8 cellular contexts compared by ENCODE assay signal in the genomic region with DNA sequence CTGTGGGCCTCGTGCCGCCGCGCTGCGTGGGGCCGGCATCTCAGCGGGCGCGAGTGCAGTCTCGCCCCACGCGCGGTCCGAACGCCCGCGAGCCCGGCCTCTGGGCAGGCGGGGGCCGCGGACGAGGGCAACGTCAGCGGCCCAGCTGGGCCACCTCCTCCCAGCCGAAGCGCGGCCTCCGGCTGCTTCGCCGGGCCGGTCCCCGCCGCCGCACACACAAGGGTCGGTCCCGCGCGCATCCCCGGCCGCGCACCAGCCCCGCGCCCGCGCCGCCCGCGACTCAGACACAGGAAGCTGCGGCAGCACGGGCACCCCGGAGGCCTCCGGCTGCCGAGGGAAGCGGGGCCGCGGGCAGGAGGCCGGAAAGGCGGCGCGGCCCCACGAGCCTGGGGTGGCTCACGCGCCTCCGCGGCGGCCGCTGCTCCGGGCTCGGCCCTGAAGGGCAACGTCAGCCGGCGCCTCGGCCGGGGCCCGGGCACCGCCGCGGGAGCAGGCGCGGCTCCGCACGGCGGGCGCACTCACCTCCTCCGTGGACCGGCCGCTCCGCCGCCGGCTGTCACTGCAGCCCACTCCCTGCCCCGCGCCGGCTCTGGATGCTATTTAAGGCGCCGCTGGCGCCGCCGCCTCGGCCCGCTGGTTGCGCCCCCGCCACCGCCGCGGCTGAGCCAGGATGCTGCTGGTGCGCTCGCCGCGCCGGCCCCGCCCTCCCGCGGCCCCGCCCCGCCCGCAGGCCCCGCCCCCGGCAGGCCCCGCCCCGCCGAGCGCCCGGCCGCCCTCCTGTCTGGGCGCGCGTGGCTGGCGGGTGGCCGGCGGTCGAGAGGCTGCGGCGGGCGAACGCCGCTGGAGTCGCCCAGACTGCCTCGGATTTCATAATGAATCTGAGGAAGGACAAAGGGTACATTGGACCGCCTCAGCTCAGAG. TPM values are rescaled to one million over a fixed set of nuclear protein-coding genes. Genes with fewer than 3 reads are reported as not detected.
DNase-seq lines count a peak whose midpoint lies in the region; ATAC-seq and TF ChIP-seq lines count a peak whose summit lies in the region.

ACSL1 (minus strand) TSS at position 575 of the 921 bp plus-strand sequence. CDS start 22,454 bp downstream, outside the sequence.

- ATAC-seq in HG03159 (IDR thresholded peaks at IDR 0.05; ENCODE audit: unreplicated experiment): peak; percentile 68

- in situ Hi-C loops in GM18951 (cut with MboI; ENCODE audit: low sequenced_read_pairs, unreplicated experiment) (no loop called here), endometrial microvascular endothelial cells (cut with HindIII; ENCODE audit: inconsistent ontology term, low pct_unique_long_range_greater_than_20kb, low sequenced_read_pairs) (no loop called here)

- TF ChIP-seq POLR2A in GM18951 (IDR thresholded peaks at IDR 0.05; ENCODE audit: extremely low read depth, insufficient read depth, insufficient read length): peak; percentile 88

- peak; percentile 90 for DNase-seq in Ammon's horn (ENCODE audit: low spot score)
- peak; percentile 43 for DNase-seq in NOMO-1 treated with DMSO at 0.1 percent for 48 hours (lab: John Stamatoyannopoulos, UW; ENCODE audit: unreplicated experiment)
- DNase-seq in activated CD8-positive, alpha-beta memory T cell treated with anti-CD3 and anti-CD28 coated beads, Interleukin-2, amount 50 U/mL, for 1 hour (ENCODE audit: extremely low read depth): peak; percentile 42
- peak; percentile 68 for DNase-seq in middle frontal gyrus (ENCODE audit: extremely low spot score, low spot score)
- DNase-seq in stimulated activated CD8-positive, alpha-beta memory T cell treated with anti-CD3 and anti-CD28 coated beads, Interleukin-4, amount 100 ng/mL, for 1 hour (ENCODE audit: low read depth in 2 of 2, low spot score in 1 of 2): peak; percentile 56 to 60

RNA-seq across cellular contexts. Expression of gene ACSL1, which starts in this region (rescaled TPM):
- total RNA-seq in endometrial microvascular endothelial cells (ENCODE audit: inconsistent ontology term): 19.0 TPM

Comparison
In these comparisons a context has a peak if more than half of its experiments do, and no peak if none do; other contexts are left out.
1. Peak in every context shown above with its lines: DNase-seq and ATAC-seq.